32 cellular contexts compared by ENCODE assay signal in the genomic region with DNA sequence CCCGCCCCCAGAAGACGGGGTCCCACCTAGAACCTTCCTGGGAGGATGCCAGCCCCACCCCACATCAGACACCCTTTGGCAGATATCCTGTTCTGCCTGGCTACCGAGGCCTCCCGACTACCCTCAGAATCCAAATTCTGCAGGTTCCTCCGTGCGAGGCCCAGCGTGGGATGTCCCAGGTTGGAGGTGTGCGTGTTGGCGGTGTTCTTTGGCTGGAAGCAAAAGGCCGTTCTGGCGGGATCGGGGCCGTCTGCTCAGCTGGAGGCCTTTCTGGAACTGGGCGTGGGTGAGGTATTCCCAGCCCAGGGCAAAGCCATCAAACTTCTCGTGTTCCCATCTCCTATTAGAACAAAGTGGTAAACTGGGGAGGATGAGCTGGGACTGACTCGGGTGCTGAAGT.
"Had no signal": no experiment of that assay in that cellular context is flagged by ENCODE, and none has a peak within 500 bp of the region (broad histone marks: within the 10 kb centered on the region; RNA-seq: fewer than 3 reads in every experiment).

No MANE protein-coding gene starts in this region.

- H3K4me1 Mint-ChIP-seq: activated CD4-positive, alpha-beta T cell treated with anti-CD3 and anti-CD28 coated beads for 36 hours; activated CD4-positive, alpha-beta T cell treated with anti-CD3 and anti-CD28 coated beads, Interleukin-2, amount 10 ng/mL, durations not matched to agents 24 days and 14 days; activated CD8-positive, alpha-beta memory T cell treated with anti-CD3 and anti-CD28 coated beads, Interleukin-2, amount 10 ng/mL, durations not matched to agents 7 days and 5 days; activated naive CD8-positive, alpha-beta T cell treated with anti-CD3 and anti-CD28 coated beads, Interleukin-2, amount 10 ng/mL, durations not matched to agents 7 days and 5 days; central memory CD8-positive, alpha-beta T cell; T-helper 17 cell had no signal

- H3K9me3 Mint-ChIP-seq: activated CD4-positive, alpha-beta memory T cell treated with anti-CD3 and anti-CD28 coated beads for 36 hours; activated CD4-positive, alpha-beta T cell treated with anti-CD3 and anti-CD28 coated beads, Interleukin-2, amount 10 ng/mL, durations not matched to agents 24 days and 14 days; activated naive CD4-positive, alpha-beta T cell treated with anti-CD3 and anti-CD28 coated beads, Interleukin-2, amount 10 ng/mL, durations not matched to agents 7 days and 5 days; activated naive CD4-positive, alpha-beta T cell treated with anti-CD3 and anti-CD28 coated beads, Interleukin-2, amount 50 U/mL, for 72 hours; activated naive CD8-positive, alpha-beta T cell treated with anti-CD3 and anti-CD28 coated beads, Interleukin-2, amount 10 ng/mL, durations not matched to agents 7 days and 5 days; activated T-cell treated with anti-CD3 and anti-CD28 coated beads, Interleukin-2, amount 50 U/mL, for 72 hours; brain; central memory CD8-positive, alpha-beta T cell; dendritic cell treated with granulocyte-macrophage colony-stimulating factor and Interleukin-4, amounts not matched to agents 40 ng/mL and 50 ng/mL, for 4 days; effector memory CD8-positive, alpha-beta T cell had no signal

- H3K27ac ChIP-seq: ascending aorta, coronary artery, esophagus muscularis mucosa, foreskin keratinocyte, gastrocnemius medialis, heart left ventricle had no signal

- H3K27me3 ChIP-seq: ascending aorta, dorsolateral prefrontal cortex, esophagus muscularis mucosa, foreskin keratinocyte, gastrocnemius medialis, heart left ventricle had no signal

- H3K4me3 Mint-ChIP-seq: activated CD4-positive, alpha-beta memory T cell treated with anti-CD3 and anti-CD28 coated beads for 36 hours; activated CD4-positive, alpha-beta T cell treated with anti-CD3 and anti-CD28 coated beads for 36 hours; activated CD4-positive, alpha-beta T cell treated with anti-CD3 and anti-CD28 coated beads, Interleukin-2, amount 10 ng/mL, durations not matched to agents 24 days and 14 days; activated CD8-positive, alpha-beta memory T cell treated with anti-CD3 and anti-CD28 coated beads, Interleukin-2, amount 10 ng/mL, durations not matched to agents 7 days and 5 days; activated CD8-positive, alpha-beta T cell treated with anti-CD3 and anti-CD28 coated beads, Interleukin-2, amount 10 ng/mL, durations not matched to agents 7 days and 5 days; activated naive CD4-positive, alpha-beta T cell treated with anti-CD3 and anti-CD28 coated beads, Interleukin-2, amount 10 ng/mL, durations not matched to agents 7 days and 5 days; activated naive CD8-positive, alpha-beta T cell treated with anti-CD3 and anti-CD28 coated beads, Interleukin-2, amount 10 ng/mL, durations not matched to agents 7 days and 5 days; activated T-cell treated with anti-CD3 and anti-CD28 coated beads, Interleukin-2, amount 50 U/mL, for 72 hours; brain; central memory CD8-positive, alpha-beta T cell; dendritic cell treated with granulocyte-macrophage colony-stimulating factor and Interleukin-4, amounts not matched to agents 40 ng/mL and 50 ng/mL, for 4 days; effector memory CD8-positive, alpha-beta T cell; T-helper 17 cell had no signal

- H3K27ac Mint-ChIP-seq: activated CD4-positive, alpha-beta memory T cell treated with anti-CD3 and anti-CD28 coated beads for 36 hours; activated CD4-positive, alpha-beta T cell treated with anti-CD3 and anti-CD28 coated beads for 36 hours; activated CD4-positive, alpha-beta T cell treated with anti-CD3 and anti-CD28 coated beads, Interleukin-2, amount 10 ng/mL, durations not matched to agents 24 days and 14 days; activated CD8-positive, alpha-beta memory T cell treated with anti-CD3 and anti-CD28 coated beads, Interleukin-2, amount 10 ng/mL, durations not matched to agents 7 days and 5 days; activated CD8-positive, alpha-beta T cell treated with anti-CD3 and anti-CD28 coated beads, Interleukin-2, amount 10 ng/mL, durations not matched to agents 7 days and 5 days; activated naive CD4-positive, alpha-beta T cell treated with anti-CD3 and anti-CD28 coated beads, Interleukin-2, amount 10 ng/mL, durations not matched to agents 7 days and 5 days; activated naive CD8-positive, alpha-beta T cell treated with anti-CD3 and anti-CD28 coated beads, Interleukin-2, amount 10 ng/mL, durations not matched to agents 7 days and 5 days; activated T-cell treated with anti-CD3 and anti-CD28 coated beads, Interleukin-2, amount 50 U/mL, for 72 hours; brain; dendritic cell treated with granulocyte-macrophage colony-stimulating factor and Interleukin-4, amounts not matched to agents 40 ng/mL and 50 ng/mL, for 4 days; effector memory CD8-positive, alpha-beta T cell; T-helper 17 cell had no signal

- FAIRE-seq: bronchial epithelial cell had no signal

- H3K27me3 Mint-ChIP-seq: activated CD4-positive, alpha-beta memory T cell treated with anti-CD3 and anti-CD28 coated beads for 36 hours; activated CD4-positive, alpha-beta T cell treated with anti-CD3 and anti-CD28 coated beads for 36 hours; activated CD4-positive, alpha-beta T cell treated with anti-CD3 and anti-CD28 coated beads, Interleukin-2, amount 10 ng/mL, durations not matched to agents 24 days and 14 days; activated CD8-positive, alpha-beta memory T cell treated with anti-CD3 and anti-CD28 coated beads, Interleukin-2, amount 10 ng/mL, durations not matched to agents 7 days and 5 days; activated naive CD4-positive, alpha-beta T cell treated with anti-CD3 and anti-CD28 coated beads, Interleukin-2, amount 10 ng/mL, durations not matched to agents 7 days and 5 days; activated naive CD8-positive, alpha-beta T cell treated with anti-CD3 and anti-CD28 coated beads, Interleukin-2, amount 10 ng/mL, durations not matched to agents 7 days and 5 days; central memory CD8-positive, alpha-beta T cell; dendritic cell treated with granulocyte-macrophage colony-stimulating factor and Interleukin-4, amounts not matched to agents 40 ng/mL and 50 ng/mL, for 4 days; effector memory CD8-positive, alpha-beta T cell; T-helper 17 cell had no signal

- H3K4me1 ChIP-seq: ascending aorta, foreskin keratinocyte, gastrocnemius medialis had no signal

- H3K4me3 ChIP-seq: ascending aorta, coronary artery, dorsolateral prefrontal cortex, esophagus muscularis mucosa, gastrocnemius medialis, heart left ventricle had no signal

- H3K36me3 Mint-ChIP-seq: activated naive CD4-positive, alpha-beta T cell treated with anti-CD3 and anti-CD28 coated beads, Interleukin-2, amount 50 U/mL, for 72 hours; activated naive CD8-positive, alpha-beta T cell treated with anti-CD3 and anti-CD28 coated beads, Interleukin-2, amount 10 ng/mL, durations not matched to agents 7 days and 5 days had no signal

- DNase-seq: activated CD4-positive, alpha-beta memory T cell treated with anti-CD3 and anti-CD28 coated beads for 36 hours; activated CD4-positive, alpha-beta T cell treated with anti-CD3 and anti-CD28 coated beads for 36 hours; activated CD4-positive, alpha-beta T cell treated with anti-CD3 and anti-CD28 coated beads, Interleukin-2, amount 10 ng/mL, durations not matched to agents 24 days and 14 days; activated CD4-positive, CD25-positive, alpha-beta regulatory T cell; activated CD4-positive, CD25-positive, alpha-beta regulatory T cell treated with anti-CD3 and anti-CD28 coated beads, Interleukin-2, amount 50 U/mL, for 72 hours; activated CD8-positive, alpha-beta memory T cell treated with anti-CD3 and anti-CD28 coated beads, Interleukin-2, amount 10 ng/mL, durations not matched to agents 7 days and 5 days; activated CD8-positive, alpha-beta memory T cell treated with anti-CD3 and anti-CD28 coated beads, Interleukin-2, amount 50 U/mL, for 4 hours; activated CD8-positive, alpha-beta T cell treated with anti-CD3 and anti-CD28 coated beads, Interleukin-2, amount 10 ng/mL, durations not matched to agents 7 days and 5 days; activated gamma-delta T cell; activated naive CD4-positive, alpha-beta T cell; activated naive CD4-positive, alpha-beta T cell treated with anti-CD3 and anti-CD28 coated beads, Interleukin-2, amount 10 ng/mL, durations not matched to agents 7 days and 5 days; activated naive CD8-positive, alpha-beta T cell treated with anti-CD3 and anti-CD28 coated beads, Interleukin-2, amount 10 ng/mL, durations not matched to agents 7 days and 5 days; activated T-cell treated with anti-CD3 and anti-CD28 coated beads, Interleukin-2, amount 50 U/mL, for 1 hour; activated T-cell treated with anti-CD3 and anti-CD28 coated beads, Interleukin-2, amount 50 U/mL, for 72 hours; effector CD4-positive, alpha-beta T cell; effector memory CD8-positive, alpha-beta T cell; erythroblast; foreskin keratinocyte; gastrocnemius medialis; glutamatergic neuron; T-helper 1 cell; T-helper 17 cell had no signal

- ATAC-seq: activated CD4-positive, alpha-beta T cell treated with anti-CD3 and anti-CD28 coated beads for 36 hours; activated CD8-positive, alpha-beta memory T cell treated with anti-CD3 and anti-CD28 coated beads, Interleukin-2, amount 10 ng/mL, durations not matched to agents 7 days and 5 days; activated CD8-positive, alpha-beta T cell treated with anti-CD3 and anti-CD28 coated beads, Interleukin-2, amount 10 ng/mL, durations not matched to agents 7 days and 5 days; activated naive CD4-positive, alpha-beta T cell treated with anti-CD3 and anti-CD28 coated beads, Interleukin-2, amount 50 U/mL, for 72 hours; activated T-cell treated with anti-CD3 and anti-CD28 coated beads, Interleukin-2, amount 50 U/mL, for 72 hours; effector memory CD8-positive, alpha-beta T cell; foreskin keratinocyte; gastrocnemius medialis; heart left ventricle; T-helper 17 cell had no signal

- H3K9me3 ChIP-seq: ascending aorta, esophagus muscularis mucosa, gastrocnemius medialis, heart left ventricle had no signal
